ENCODE assay signal across 14 cellular contexts in genomic region chr4:137533855-137534254, GRCh38. TPM values are rescaled to one million over a fixed set of nuclear protein-coding genes. Genes with fewer than 3 reads are reported as not detected.
DNase-seq lines count a peak whose midpoint lies in the region; ATAC-seq and TF ChIP-seq lines count a peak whose summit lies in the region.
"Had no signal": no experiment of that assay in that cellular context is flagged by ENCODE, and none has a peak within 500 bp of the region (broad histone marks: within the 10 kb centered on the region; RNA-seq: fewer than 3 reads in every experiment).

No MANE protein-coding gene starts in this region.

- H3K9me3 ChIP-seq in SK-N-MC (ENCODE audit: low read depth, low read length) (no peaks in the 10 kb centered on the region), gastroesophageal sphincter (no peaks in the 10 kb centered on the region), gastrocnemius medialis (no peaks in the 10 kb centered on the region)
- H3K9me3 ChIP-seq: HAP-1 had no signal

- 48 to 63% methylated on average over 2 of the region's 2 CpGs for WGBS in gastroesophageal sphincter (ENCODE audit: low coverage in 1 of 2), 2 donors

- TF ChIP-seq CTCF in AG09309 (IDR thresholded peaks at IDR 0.05; ENCODE audit: control insufficient read depth, insufficient read depth, low read depth, low read length, missing control alignments) = no peak
- TF ChIP-seq CTCF in gastroesophageal sphincter (IDR thresholded peaks at IDR 0.05) = no peak
- no peak for TF ChIP-seq CTCF in gastrocnemius medialis (IDR thresholded peaks at IDR 0.05 in 4 of 5, conservative IDR thresholded peaks at IDR 0.05 in 1 of 5)

- H3K9ac ChIP-seq in SK-N-MC (ENCODE audit: insufficient read length) = peak overlapping the region; percentile 35

- DNase-seq in AG09309 (ENCODE audit: low read depth) (no peak), SK-N-MC (ENCODE audit: low read depth, low spot score) (no peak), gastrocnemius medialis (no peak), amygdala (lab: John Stamatoyannopoulos, UW) (no peak), SIG-M5 treated with dmso at 0.1 percent for 504 hours (lab: John Stamatoyannopoulos, UW; ENCODE audit: unreplicated experiment) (no peak)
- DNase-seq in activated CD4-positive, alpha-beta T cell treated with anti-CD3 and anti-CD28 coated beads for 48 hours = no peak
- DNase-seq: activated CD4-positive, alpha-beta T cell treated with anti-CD3 and anti-CD28 coated beads, Interleukin-2, amount 50 U/mL, for 48 hours; natural killer cell; NCI-H345; PC-9 had no signal

- ATAC-seq in gastroesophageal sphincter (no peak), gastrocnemius medialis (no peak), GM19397 (IDR thresholded peaks at IDR 0.05; ENCODE audit: unreplicated experiment) (no peak)
- ATAC-seq: natural killer cell had no signal

- no peaks in the 10 kb centered on the region for H3K27me3 ChIP-seq in gastroesophageal sphincter
- peaks cover 0 to 6% (median 0%) of the 10 kb centered on the region in 3 donors for H3K27me3 ChIP-seq in gastrocnemius medialis

- H3K36me3 ChIP-seq in SK-N-MC (ENCODE audit: insufficient read depth, low read length) = peaks cover 18% of the 10 kb centered on the region
- no peaks in the 10 kb centered on the region for H3K36me3 ChIP-seq in gastroesophageal sphincter
- no peaks in the 10 kb centered on the region for H3K36me3 ChIP-seq in gastrocnemius medialis
- H3K36me3 ChIP-seq: cardiac muscle cell had no signal

- H3K4me1 ChIP-seq in gastroesophageal sphincter (peaks cover 0 to 30% (median 0%) of the 10 kb centered on the region in 3 donors), gastrocnemius medialis (peaks cover 3 to 6% of the 10 kb centered on the region in 2 donors)

- intact Hi-C loops in gastrocnemius medialis (cut with DNase I; ENCODE audit: low total_unique reads) = no loop called here

- no peak for TF ChIP-seq EP300 in gastroesophageal sphincter (IDR thresholded peaks at IDR 0.05)

- H3K4me3 ChIP-seq in AG09309 (ENCODE audit: control insufficient read depth, low read depth, low read length) (peak overlapping the region; percentile 15), SK-N-MC (peak overlapping the region; percentile 10; the same call in 1 of the 2 replicates), gastroesophageal sphincter (peak overlapping the region in 1 of 2 donors; percentile 65), gastrocnemius medialis (peak overlapping the region in 3 of 4 donors; percentile 43 to 60 (median 59))
- H3K4me3 ChIP-seq: cardiac muscle cell, PC-9 had no signal

- TF ChIP-seq POLR2A in gastroesophageal sphincter (IDR thresholded peaks at IDR 0.05) (no peak), gastrocnemius medialis (IDR thresholded peaks at IDR 0.05) (no peak)

- in situ Hi-C loops in gastrocnemius medialis (cut with MboI; ENCODE audit: low sequenced_read_pairs in 4 of 4) = no loop called here

- no peak overlapping the region for H3K27ac ChIP-seq in SK-N-MC
- H3K27ac ChIP-seq in gastroesophageal sphincter = peak overlapping the region in 3 of 4 donors; percentile 86 to 99 (median 89)
- peak overlapping the region; percentile 65 to 77 (median 72) for H3K27ac ChIP-seq in gastrocnemius medialis
- H3K27ac ChIP-seq: cardiac muscle cell, PC-9 had no signal

RNA-seq across cellular contexts. Expression of gene PCDH18, which starts 1.6 kb away (rescaled TPM):
- 10 to 100 TPM; 31.2 to 75.5 (median 60.2) TPM for total RNA-seq in gastroesophageal sphincter
- total RNA-seq in gastrocnemius medialis = 10 to 100 TPM in 1 of 4 donors, 1 to 10 TPM in 3; 2.3 to 10.5 (median 5.9) TPM
- total RNA-seq: natural killer cell had no signal
